Comparison of ENCODE assay signal across 16 cellular contexts in the genomic region with DNA sequence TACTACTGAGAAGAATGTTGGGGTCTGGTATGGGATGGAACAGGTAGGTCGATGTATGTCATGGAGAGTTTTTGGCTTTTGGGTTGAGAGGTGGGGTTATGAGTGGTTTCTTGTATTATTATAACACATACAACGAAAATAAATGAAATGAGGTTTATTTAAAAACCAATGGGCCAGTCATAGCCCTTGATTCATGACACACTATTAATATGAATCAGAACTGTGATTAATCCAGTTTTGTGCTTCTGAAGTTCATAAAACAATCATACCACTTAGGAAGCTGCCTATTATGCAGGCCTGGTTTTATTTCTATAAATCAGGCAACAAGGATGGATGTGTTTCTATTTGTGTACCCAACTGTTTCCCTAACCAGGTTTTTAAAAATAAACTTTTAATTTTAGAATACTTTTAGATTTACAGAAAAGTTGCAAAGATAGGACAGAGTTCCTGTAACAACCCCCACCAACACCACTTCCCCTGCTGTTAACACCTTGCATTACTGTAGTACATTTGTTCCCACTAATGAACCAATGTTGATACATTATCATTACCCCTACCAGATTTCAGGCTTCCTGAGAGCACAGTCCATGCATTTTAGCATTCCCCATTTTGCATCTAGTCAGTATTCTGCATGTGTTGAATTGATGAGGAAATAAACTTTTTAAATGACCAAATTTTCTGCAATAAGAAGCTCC. TPM values are rescaled to one million over a fixed set of nuclear protein-coding genes. Genes with fewer than 3 reads are reported as not detected.
DNase-seq lines count a peak whose midpoint lies in the region; ATAC-seq, FAIRE-seq and TF ChIP-seq lines count a peak whose summit lies in the region.
"Had no signal": no experiment of that assay in that cellular context is flagged by ENCODE, and none has a peak within 500 bp of the region (broad histone marks: within the 10 kb centered on the region; RNA-seq: fewer than 3 reads in every experiment).

No MANE protein-coding gene starts in this region.

- no peaks in the 10 kb centered on the region for H3K36me3 Mint-ChIP-seq in stimulated activated effector memory CD8-positive, alpha-beta T cell treated with anti-CD3 and anti-CD28 coated beads, Interleukin-12 subunit alpha, Interleukin-12 subunit beta, amount 100 ng/mL, for 72 hours

- no peaks in the 10 kb centered on the region for H3K27me3 ChIP-seq in ascending aorta
- H3K27me3 ChIP-seq: SJSA1 had no signal

- no peak overlapping the region for H3K4me3 Mint-ChIP-seq in stimulated activated effector memory CD8-positive, alpha-beta T cell treated with anti-CD3 and anti-CD28 coated beads, Interleukin-12 subunit alpha, Interleukin-12 subunit beta, amount 100 ng/mL, for 72 hours
- H3K4me3 Mint-ChIP-seq: activated naive CD4-positive, alpha-beta T cell treated with anti-CD3 and anti-CD28 coated beads, Interleukin-2, amount 50 U/mL, for 24 hours; CD4-positive, alpha-beta memory T cell; memory B cell had no signal

- DNase-seq in D721Med (ENCODE audit: insufficient read length, low spot score), result no peak
- no peak for DNase-seq in ascending aorta (ENCODE audit: low spot score in 2 of 2)
- no peak for DNase-seq in foreskin fibroblast
- DNase-seq in stimulated activated effector memory CD8-positive, alpha-beta T cell treated with anti-CD3 and anti-CD28 coated beads, Interleukin-12 subunit alpha, Interleukin-12 subunit beta, amount 100 ng/mL, for 72 hours (ENCODE audit: low spot score in 2 of 2), result no peak
- DNase-seq in midbrain (lab: John Stamatoyannopoulos, UW), result no peak
- DNase-seq in cerebellum (ENCODE audit: low spot score), result no peak
- DNase-seq: CD4-positive, alpha-beta memory T cell; central memory CD4-positive, alpha-beta T cell; NCI-H1417; NCI-H226 had no signal

- H3K36me3 ChIP-seq in ascending aorta, result no peaks in the 10 kb centered on the region
- H3K36me3 ChIP-seq: SJSA1 had no signal

- ATAC-seq in stimulated activated effector memory CD8-positive, alpha-beta T cell treated with anti-CD3 and anti-CD28 coated beads, Interleukin-12 subunit alpha, Interleukin-12 subunit beta, amount 100 ng/mL, for 72 hours, result peak; percentile 76
- no peak for ATAC-seq in GM21786 (IDR thresholded peaks at IDR 0.05; ENCODE audit: unreplicated experiment)

- intact Hi-C loops in ascending aorta (cut with DNase I), result no loop called here

- no peaks in the 10 kb centered on the region for H3K9me3 Mint-ChIP-seq in stimulated activated effector memory CD8-positive, alpha-beta T cell treated with anti-CD3 and anti-CD28 coated beads, Interleukin-12 subunit alpha, Interleukin-12 subunit beta, amount 100 ng/mL, for 72 hours
- H3K9me3 Mint-ChIP-seq: memory B cell had no signal

- H3K4me1 Mint-ChIP-seq in stimulated activated effector memory CD8-positive, alpha-beta T cell treated with anti-CD3 and anti-CD28 coated beads, Interleukin-12 subunit alpha, Interleukin-12 subunit beta, amount 100 ng/mL, for 72 hours, result peaks cover 14% of the 10 kb centered on the region
- H3K4me1 Mint-ChIP-seq: activated naive CD4-positive, alpha-beta T cell treated with anti-CD3 and anti-CD28 coated beads, Interleukin-2, amount 50 U/mL, for 24 hours had no signal

- TF ChIP-seq CTCF in D721Med (IDR thresholded peaks at IDR 0.05; ENCODE audit: insufficient read depth, missing control alignments), result no peak
- no peak for TF ChIP-seq CTCF in ascending aorta (IDR thresholded peaks at IDR 0.05)
- no peak for TF ChIP-seq CTCF in foreskin fibroblast (IDR thresholded peaks at IDR 0.05; ENCODE audit: low read depth, low read length)

- no peak overlapping the region for H3K27ac Mint-ChIP-seq in stimulated activated effector memory CD8-positive, alpha-beta T cell treated with anti-CD3 and anti-CD28 coated beads, Interleukin-12 subunit alpha, Interleukin-12 subunit beta, amount 100 ng/mL, for 72 hours
- H3K27ac Mint-ChIP-seq: activated naive CD4-positive, alpha-beta T cell treated with anti-CD3 and anti-CD28 coated beads, Interleukin-2, amount 50 U/mL, for 24 hours; memory B cell had no signal

- peak; percentile 6 for FAIRE-seq in D721Med (lab: Jason Lieb, UNC)
- FAIRE-seq: TTC549 had no signal

- H3K9me3 ChIP-seq in ascending aorta, result no peaks in the 10 kb centered on the region
- H3K9me3 ChIP-seq: SJSA1 had no signal

- peaks cover 3 to 6% of the 10 kb centered on the region in 2 donors for H3K4me1 ChIP-seq in ascending aorta
- H3K4me1 ChIP-seq: SJSA1 had no signal

- peak overlapping the region in 1 of 2 donors; percentile 69 for H3K27ac ChIP-seq in ascending aorta
- H3K27ac ChIP-seq: KMS-11, SJSA1 had no signal

- H3K4me3 ChIP-seq in ascending aorta, result peak overlapping the region; percentile 18 to 59
- H3K4me3 ChIP-seq in foreskin fibroblast (ENCODE audit: low read depth in 1 of 2, low read length in 2 of 2), result peak overlapping the region; percentile 36 to 56

RNA-seq across cellular contexts. Expression of a gene that starts 37.5 kb away (rescaled TPM):
- 19.3 TPM for total RNA-seq in ascending aorta
- 111 TPM for total RNA-seq in cerebellum
